Comparison of ENCODE assay signal across 14 cellular contexts in genomic region chrX:110055616-110056015, GRCh38.
"Had no signal": no experiment of that assay in that cellular context is flagged by ENCODE, and none has a peak within 500 bp of the region (broad histone marks: within the 10 kb centered on the region; RNA-seq: fewer than 3 reads in every experiment).

No MANE protein-coding gene starts in this region.

- H3K4me3 ChIP-seq: ovary, stomach had no signal

- H3K4me1 ChIP-seq: stomach had no signal

- H3K9me3 Mint-ChIP-seq: activated B cell treated with CpG ODN at 0.5 μM for 24 hours; activated CD4-positive, alpha-beta T cell treated with anti-CD3 and anti-CD28 coated beads, Interleukin-2, amount 10 ng/mL, durations not matched to agents 7 days and 5 days; activated naive CD4-positive, alpha-beta T cell treated with anti-CD3 and anti-CD28 coated beads, Interleukin-2, amount 50 U/mL, for 24 hours; endodermal cell had no signal

- H3K27ac Mint-ChIP-seq: activated B cell treated with CpG ODN at 0.5 μM for 24 hours; activated CD4-positive, alpha-beta T cell treated with anti-CD3 and anti-CD28 coated beads, Interleukin-2, amount 10 ng/mL, durations not matched to agents 7 days and 5 days; activated naive CD4-positive, alpha-beta T cell treated with anti-CD3 and anti-CD28 coated beads, Interleukin-2, amount 50 U/mL, for 24 hours; activated T-helper 2 cell treated with anti-CD3 and anti-CD28 coated beads, Interferon-gamma antibody, Interleukin-2, Interleukin-4, amounts not matched to agents 10 μg/mL and 5 μg/mL and 100 μg/mL, durations not matched to agents 14 hours and 24 hours and 36 hours; endodermal cell had no signal

- H3K27me3 Mint-ChIP-seq: activated B cell treated with CpG ODN at 0.5 μM for 24 hours; activated CD4-positive, alpha-beta T cell treated with anti-CD3 and anti-CD28 coated beads, Interleukin-2, amount 10 ng/mL, durations not matched to agents 7 days and 5 days; activated naive CD4-positive, alpha-beta T cell treated with anti-CD3 and anti-CD28 coated beads, Interleukin-2, amount 50 U/mL, for 24 hours had no signal

- H3K27me3 ChIP-seq: ovary, stomach had no signal

- H3K4me1 Mint-ChIP-seq: endodermal cell had no signal

- H3K9me3 ChIP-seq: ovary, stomach had no signal

- DNase-seq: activated B cell treated with CpG ODN at 0.5 μM for 24 hours; activated CD4-positive, alpha-beta T cell treated with anti-CD3 and anti-CD28 coated beads, Interleukin-2, amount 10 ng/mL, durations not matched to agents 7 days and 5 days; activated CD8-positive, alpha-beta memory T cell treated with anti-CD3 and anti-CD28 coated beads for 24 hours; amniotic stem cell; endodermal cell; foreskin melanocyte; kidney; ovary; retina; stimulated activated CD4-positive, alpha-beta T cell treated with anti-CD3 and anti-CD28 coated beads, Interleukin-15, amount 100 ng/mL, for 24 hours; stimulated activated CD4-positive, alpha-beta T cell treated with anti-CD3 and anti-CD28 coated beads, Interleukin-4, amount 100 ng/mL, for 24 hours; stomach had no signal

- H3K4me3 Mint-ChIP-seq: activated B cell treated with CpG ODN at 0.5 μM for 24 hours; activated CD4-positive, alpha-beta T cell treated with anti-CD3 and anti-CD28 coated beads, Interleukin-2, amount 10 ng/mL, durations not matched to agents 7 days and 5 days; activated naive CD4-positive, alpha-beta T cell treated with anti-CD3 and anti-CD28 coated beads, Interleukin-2, amount 50 U/mL, for 24 hours; endodermal cell had no signal

- H3K36me3 ChIP-seq: ovary had no signal

- H3K27ac ChIP-seq: ovary, stomach had no signal
